In genomic region chr15:85837011-85837433, GRCh38 we compare ENCODE assay signal across 12 cellular contexts. TPM values are rescaled to one million over a fixed set of nuclear protein-coding genes. Genes with fewer than 3 reads are reported as not detected.
DNase-seq lines count a peak whose midpoint lies in the region; ATAC-seq and TF ChIP-seq lines count a peak whose summit lies in the region.
"Had no signal": no experiment of that assay in that cellular context is flagged by ENCODE, and none has a peak within 500 bp of the region (broad histone marks: within the 10 kb centered on the region; RNA-seq: fewer than 3 reads in every experiment).

No MANE protein-coding gene starts in this region.

- no peaks in the 10 kb centered on the region for H3K36me3 ChIP-seq in liver (ENCODE audit: control insufficient read depth in 4 of 4, insufficient read depth in 3 of 4, low read depth in 1 of 4, low read length in 3 of 4)
- H3K36me3 ChIP-seq: neural progenitor cell had no signal

- 64% methylated on average over 6 of the region's 6 CpGs for WGBS in liver

- TF ChIP-seq RAD21 in liver (IDR thresholded peaks at IDR 0.05), result peak in 1 of 2 donors; percentile 10

- H3K9ac ChIP-seq in liver (ENCODE audit: low read depth in 1 of 2, low read length in 2 of 2), result no peak overlapping the region
- H3K9ac ChIP-seq: neural progenitor cell had no signal

- no peak for ATAC-seq in left ventricle myocardium superior
- no peak for ATAC-seq in GM18867 (IDR thresholded peaks at IDR 0.05; ENCODE audit: unreplicated experiment)
- no peak for ATAC-seq in GM19035 (IDR thresholded peaks at IDR 0.05; ENCODE audit: unreplicated experiment)
- ATAC-seq: activated T-cell treated with anti-CD3 and anti-CD28 coated beads, Interleukin-2, amount 50 U/mL, for 4 hours had no signal

- TF ChIP-seq CTCF in astrocyte of the spinal cord (IDR thresholded peaks at IDR 0.05; ENCODE audit: low read depth, low read length), result no peak
- no peak for TF ChIP-seq CTCF in liver (IDR thresholded peaks at IDR 0.05; ENCODE audit: low read depth, low read length, missing input control)

- H3K4me3 ChIP-seq in astrocyte of the spinal cord (ENCODE audit: low read depth, low read length), result no peak overlapping the region
- H3K4me3 ChIP-seq in liver (ENCODE audit: low read depth in 1 of 3, low read length in 3 of 3), result no peak overlapping the region
- H3K4me3 ChIP-seq: neural progenitor cell had no signal

- peaks cover 2 to 10% (median 7%) of the 10 kb centered on the region in 4 donors for H3K4me1 ChIP-seq in liver (ENCODE audit: control insufficient read depth in 4 of 4, insufficient read depth in 4 of 4, low read length in 3 of 4)

- DNase-seq in COR-L47 (lab: John Stamatoyannopoulos, UW), result peak; percentile 7
- peak; percentile 79 for DNase-seq in HuH-7.5 (ENCODE audit: low spot score)
- peak; percentile 1 for DNase-seq in astrocyte of the spinal cord (ENCODE audit: low read depth, low spot score)
- no peak for DNase-seq in left ventricle myocardium superior
- DNase-seq in DMS79 treated with DMSO at 0.1 percent for 48 hours (lab: John Stamatoyannopoulos, UW), result no peak
- DNase-seq: activated B cell treated with CpG ODN at 0.5 μM for 24 hours; activated T-cell treated with anti-CD3 and anti-CD28 coated beads, Interleukin-2, amount 50 U/mL, for 4 hours; IMR-90 had no signal

- in situ Hi-C loops in astrocyte of the spinal cord (cut with HindIII; ENCODE audit: low sequenced_read_pairs), result no loop called here

- H3K27ac ChIP-seq in liver (ENCODE audit: low read depth in 1 of 2, low read length in 2 of 2), result no peak overlapping the region
- H3K27ac ChIP-seq: neural progenitor cell had no signal

- intact Hi-C loops in left ventricle myocardium superior (cut with micrococcal nuclease), result no loop called here

- H3K9me3 ChIP-seq in liver (ENCODE audit: control insufficient read depth in 4 of 4, low read length in 3 of 4), result no peaks in the 10 kb centered on the region

- H3K27me3 ChIP-seq in liver (ENCODE audit: control insufficient read depth in 4 of 4, insufficient read depth in 4 of 4, low read length in 3 of 4), result no peaks in the 10 kb centered on the region

TF ChIP-seq in liver, 16 proteins besides CTCF, POLR2A, EP300 and RAD21:
- TF ChIP-seq JUND (IDR thresholded peaks at IDR 0.05) (peak; percentile 54 to 82), SP1 (IDR thresholded peaks at IDR 0.05) (peak; percentile 10), YY1 (IDR thresholded peaks at IDR 0.05) (no peak), RXRA (IDR thresholded peaks at IDR 0.05) (peak in 1 of 2 donors; percentile 38), HNF4A (conservative IDR thresholded peaks at IDR 0.05) (peak in 1 of 2 donors; percentile 23)
- TF ChIP-seq, protein P1, sequence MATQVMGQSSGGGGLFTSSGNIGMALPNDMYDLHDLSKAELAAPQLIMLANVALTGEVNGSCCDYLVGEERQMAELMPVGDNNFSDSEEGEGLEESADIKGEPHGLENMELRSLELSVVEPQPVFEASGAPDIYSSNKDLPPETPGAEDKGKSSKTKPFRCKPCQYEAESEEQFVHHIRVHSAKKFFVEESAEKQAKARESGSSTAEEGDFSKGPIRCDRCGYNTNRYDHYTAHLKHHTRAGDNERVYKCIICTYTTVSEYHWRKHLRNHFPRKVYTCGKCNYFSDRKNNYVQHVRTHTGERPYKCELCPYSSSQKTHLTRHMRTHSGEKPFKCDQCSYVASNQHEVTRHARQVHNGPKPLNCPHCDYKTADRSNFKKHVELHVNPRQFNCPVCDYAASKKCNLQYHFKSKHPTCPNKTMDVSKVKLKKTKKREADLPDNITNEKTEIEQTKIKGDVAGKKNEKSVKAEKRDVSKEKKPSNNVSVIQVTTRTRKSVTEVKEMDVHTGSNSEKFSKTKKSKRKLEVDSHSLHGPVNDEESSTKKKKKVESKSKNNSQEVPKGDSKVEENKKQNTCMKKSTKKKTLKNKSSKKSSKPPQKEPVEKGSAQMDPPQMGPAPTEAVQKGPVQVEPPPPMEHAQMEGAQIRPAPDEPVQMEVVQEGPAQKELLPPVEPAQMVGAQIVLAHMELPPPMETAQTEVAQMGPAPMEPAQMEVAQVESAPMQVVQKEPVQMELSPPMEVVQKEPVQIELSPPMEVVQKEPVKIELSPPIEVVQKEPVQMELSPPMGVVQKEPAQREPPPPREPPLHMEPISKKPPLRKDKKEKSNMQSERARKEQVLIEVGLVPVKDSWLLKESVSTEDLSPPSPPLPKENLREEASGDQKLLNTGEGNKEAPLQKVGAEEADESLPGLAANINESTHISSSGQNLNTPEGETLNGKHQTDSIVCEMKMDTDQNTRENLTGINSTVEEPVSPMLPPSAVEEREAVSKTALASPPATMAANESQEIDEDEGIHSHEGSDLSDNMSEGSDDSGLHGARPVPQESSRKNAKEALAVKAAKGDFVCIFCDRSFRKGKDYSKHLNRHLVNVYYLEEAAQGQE (IDR thresholded peaks at IDR 0.05), result no peak

RNA-seq across cellular contexts. Expression of gene KLHL25, which starts 42.3 kb away (rescaled TPM):
- 10 to 100 TPM in 1 of 2 donors, 1 to 10 TPM in 1; 2.3 to 34.2 TPM for total RNA-seq in liver
- 10 to 100 TPM in 1 of 2 donors, 1 to 10 TPM in 1; 3.8 to 19.0 TPM for polyA plus RNA-seq in liver
- total RNA-seq in left ventricle myocardium superior, result 3.8 TPM

Comparison
In these comparisons a context has a peak if more than half of its experiments do, and no peak if none do; other contexts are left out.
1. DNase-seq: peak in COR-L47 (single experiment), HuH-7.5 (single experiment) and astrocyte of the spinal cord (single experiment); none in left ventricle myocardium superior (single experiment) and DMS79 treated with DMSO at 0.1 percent for 48 hours (single experiment).